Comparison of ENCODE assay signal across 1 cellular context in genomic region chr4:106273831-106274230, GRCh38.
TF ChIP-seq lines count a peak whose summit lies in the region.

No MANE protein-coding gene starts in this region.

TF ChIP-seq in IMR-90, 13 proteins besides CTCF, POLR2A, EP300 and RAD21 (continued from another document):
- no peak for TF ChIP-seq SMC3 (IDR thresholded peaks at IDR 0.05; ENCODE audit: low read depth, low read length)
- TF ChIP-seq BHLHE40 (IDR thresholded peaks at IDR 0.05; ENCODE audit: low read depth, low read length), result no peak
- no peak for TF ChIP-seq RFX5 (IDR thresholded peaks at IDR 0.05; ENCODE audit: low read depth, low read length)
- no peak for TF ChIP-seq NFE2L2 (IDR thresholded peaks at IDR 0.05; ENCODE audit: low read depth, low read length)
- TF ChIP-seq CHD1 (IDR thresholded peaks at IDR 0.05; ENCODE audit: low read depth, low read length), result no peak
- TF ChIP-seq MAZ (IDR thresholded peaks at IDR 0.05; ENCODE audit: borderline replicate concordance, low read depth, low read length), result no peak
- TF ChIP-seq MAFK (IDR thresholded peaks at IDR 0.05; ENCODE audit: low read depth, low read length), result no peak
- no peak for TF ChIP-seq RCOR1 (IDR thresholded peaks at IDR 0.05; ENCODE audit: insufficient replicate concordance, low read length)
TF ChIP-seq in IMR-90: peak in this region for 0.
